In the genomic region with DNA sequence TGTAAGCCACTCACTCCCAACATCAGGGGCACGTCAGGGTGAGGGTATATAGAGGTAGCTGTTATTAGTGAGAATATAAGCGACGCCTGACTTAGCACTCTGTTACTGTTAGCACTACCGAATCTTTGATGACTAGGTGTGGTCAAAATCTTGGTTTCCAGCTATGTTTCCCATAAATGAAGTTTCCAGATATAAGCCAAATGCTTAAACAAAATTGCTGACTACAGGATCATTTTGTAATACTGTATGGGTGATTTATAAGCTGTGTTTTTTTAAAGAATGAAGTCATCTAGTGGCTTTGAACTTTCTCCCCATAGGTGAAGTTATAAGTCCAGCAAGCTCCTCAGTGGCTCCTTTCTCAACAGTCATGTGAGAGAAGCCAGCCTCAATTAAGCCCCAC, we compare ENCODE assay signal across 21 cellular contexts. TPM values are rescaled to one million over a fixed set of nuclear protein-coding genes. Genes with fewer than 3 reads are reported as not detected.
"Had no signal": no experiment of that assay in that cellular context is flagged by ENCODE, and none has a peak within 500 bp of the region (broad histone marks: within the 10 kb centered on the region; RNA-seq: fewer than 3 reads in every experiment).

No MANE protein-coding gene starts in this region.

- H3K4me3 ChIP-seq: gastroesophageal sphincter, suprapubic skin, uterus had no signal

- DNase-seq: activated CD4-positive, alpha-beta T cell treated with anti-CD3 and anti-CD28 coated beads for 1 hour; activated CD4-positive, alpha-beta T cell treated with anti-CD3 and anti-CD28 coated beads, Interleukin-2, amount 50 U/mL, for 1 hour; activated T-cell treated with anti-CD3 and anti-CD28 coated beads, Interleukin-2, amount 50 U/mL, for 1 hour; cerebellar nuclear complex; cortex of kidney; endodermal cell; head of caudate nucleus; left cardiac atrium; nephron progenitor cell; nucleus accumbens; small intestine; stimulated activated CD4-positive, alpha-beta T cell treated with anti-CD3 and anti-CD28 coated beads, Interleukin-2, amount 100 ng/mL, for 24 hours; stimulated activated naive CD8-positive, alpha-beta T cell treated with anti-CD3 and anti-CD28 coated beads, Interleukin-15, amount 100 ng/mL, for 72 hours; T-helper 1 cell; trophoblast cell; uterus had no signal

- H3K27me3 ChIP-seq: suprapubic skin, uterus had no signal

- H3K9me3 ChIP-seq: gastroesophageal sphincter, suprapubic skin, uterus had no signal

- ATAC-seq: activated naive CD4-positive, alpha-beta T cell treated with anti-CD3 and anti-CD28 coated beads, Interleukin-2, amount 50 U/mL, for 72 hours; gastroesophageal sphincter; left cardiac atrium; sciatic nerve; stimulated activated effector memory CD8-positive, alpha-beta T cell treated with anti-CD3 and anti-CD28 coated beads, Interleukin-12 subunit alpha, Interleukin-12 subunit beta, amount 100 ng/mL, for 72 hours; stimulated activated naive CD8-positive, alpha-beta T cell treated with anti-CD3 and anti-CD28 coated beads, Interleukin-15, amount 100 ng/mL, for 72 hours had no signal

- H3K27ac ChIP-seq: gastroesophageal sphincter, suprapubic skin, uterus had no signal

- H3K4me1 ChIP-seq: gastroesophageal sphincter, uterus had no signal

- H3K36me3 ChIP-seq: gastroesophageal sphincter, suprapubic skin, uterus had no signal

RNA-seq across cellular contexts. Expression of a gene that starts 23.7 kb away (rescaled TPM):
- total RNA-seq: endodermal cell had no signal
